ENCODE assay signal across 10 cellular contexts in the genomic region with DNA sequence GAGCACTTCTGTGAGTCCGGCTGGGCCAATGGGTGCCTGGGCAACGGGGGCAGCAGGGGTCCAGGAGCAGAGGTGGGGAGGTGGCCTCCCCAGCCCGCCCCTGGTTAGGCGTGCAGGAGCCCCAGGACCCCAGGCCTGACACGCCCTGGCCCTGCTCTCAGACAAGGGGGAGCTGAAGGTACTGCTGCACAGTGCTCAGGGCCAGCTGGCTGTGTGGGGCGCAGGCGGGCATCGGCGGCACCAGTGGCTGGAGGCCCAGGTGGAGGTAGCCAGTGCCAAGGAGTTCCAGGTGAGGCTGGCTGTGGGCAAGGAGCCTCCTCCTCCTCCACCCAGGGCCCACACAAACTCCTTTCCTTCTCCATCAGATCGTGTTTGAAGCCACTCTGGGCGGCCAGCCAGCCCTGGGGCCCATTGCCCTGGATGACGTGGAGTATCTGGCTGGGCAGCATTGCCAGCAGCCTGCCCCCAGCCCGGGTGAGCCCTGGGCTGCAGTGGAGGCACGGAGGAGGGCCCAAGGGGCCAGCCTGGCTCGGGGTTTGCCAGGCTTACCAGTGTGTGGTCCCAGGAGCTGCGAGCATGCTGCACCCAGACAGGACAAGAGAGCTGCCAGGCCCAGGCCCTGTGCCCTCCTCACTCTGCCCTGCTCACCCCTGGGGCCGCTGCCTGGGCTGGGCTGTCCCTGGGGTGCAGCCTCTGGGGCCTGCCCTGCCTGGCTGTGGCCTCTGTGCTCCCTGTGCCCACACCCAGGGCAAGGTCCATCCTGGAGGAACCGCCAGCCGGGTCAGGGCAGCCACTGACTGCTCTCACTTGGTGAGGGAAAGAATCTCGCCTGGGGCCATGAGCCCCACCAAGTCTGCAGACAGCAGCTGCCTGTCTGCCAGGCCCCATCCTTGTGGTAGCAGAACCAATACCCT. TPM values are rescaled to one million over a fixed set of nuclear protein-coding genes. Genes with fewer than 3 reads are reported as not detected.
A peak's percentile ranks its signal among the peaks of the same experiment; 100 is the strongest.
DNase-seq lines count a peak whose midpoint lies in the region; ATAC-seq and TF ChIP-seq lines count a peak whose summit lies in the region.
"Had no signal": no experiment of that assay in that cellular context is flagged by ENCODE, and none has a peak within 500 bp of the region (broad histone marks: within the 10 kb centered on the region; RNA-seq: fewer than 3 reads in every experiment).

No MANE protein-coding gene starts in this region.

- H3K18ac ChIP-seq in trophoblast cell (ENCODE audit: low read length): no peak overlapping the region

- H2AK5ac ChIP-seq in trophoblast cell (ENCODE audit: low read length): no peak overlapping the region

- no peak overlapping the region for H4K8ac ChIP-seq in trophoblast cell (ENCODE audit: low read depth, low read length)

- no peak overlapping the region for H3K4ac ChIP-seq in trophoblast cell (ENCODE audit: low read depth, low read length)

- H4K12ac ChIP-seq in trophoblast cell (ENCODE audit: low read depth, low read length): peak overlapping the region; percentile 32

- H3K14ac ChIP-seq in trophoblast cell (ENCODE audit: low read length): no peak overlapping the region

- peaks cover 37% of the 10 kb centered on the region for H3K36me3 ChIP-seq in DND-41 (ENCODE audit: insufficient read depth, low read length)
- peaks cover 55% of the 10 kb centered on the region in 2 experiments for H3K36me3 ChIP-seq in trophoblast cell (ENCODE audit: control insufficient read depth in 1 of 2, insufficient read depth in 2 of 2, low read length in 2 of 2)

- H3K9me3 ChIP-seq in DND-41 (ENCODE audit: insufficient read depth, low read length, severe bottlenecking) (no peaks in the 10 kb centered on the region), trophoblast cell (ENCODE audit: insufficient read depth, low read depth, low read length) (no peaks in the 10 kb centered on the region)

- WGBS in trophoblast cell (ENCODE audit: extremely low coverage, insufficient coverage, insufficient read length): no CpG with 5 or more reads among the region's 20 CpGs

- H3K27ac ChIP-seq in DND-41 (ENCODE audit: low read length) (no peak overlapping the region), trophoblast cell (ENCODE audit: low read depth, low read length) (no peak overlapping the region)

- no peak for DNase-seq in DND-41
- DNase-seq in RPMI7951 (ENCODE audit: low read depth): peak; percentile 60
- DNase-seq in fibroblast of the aortic adventitia (ENCODE audit: low read depth): peak; percentile 60
- no peak for DNase-seq in trophoblast cell
- DNase-seq in OCI-M2 (lab: John Stamatoyannopoulos, UW; ENCODE audit: unreplicated experiment): no peak
- DNase-seq in NCI-H82 (lab: John Stamatoyannopoulos, UW): no peak
- DNase-seq: activated CD8-positive, alpha-beta T cell treated with anti-CD3 and anti-CD28 coated beads, Interleukin-2, amount 10 ng/mL, durations not matched to agents 7 days and 5 days; NCI-H526 had no signal

- H3K4me1 ChIP-seq in DND-41 (ENCODE audit: insufficient read depth, low read length) (peaks cover 4% of the 10 kb centered on the region; the same call in 1 of the 2 replicates), trophoblast cell (ENCODE audit: control insufficient read depth in 1 of 2, insufficient read depth in 2 of 2, low read length in 2 of 2) (peaks cover 3 to 8% of the 10 kb centered on the region in 2 experiments)

- no peak overlapping the region for H2BK5ac ChIP-seq in trophoblast cell (ENCODE audit: low read depth, low read length, poor library complexity)

- H3K4me2 ChIP-seq in DND-41 (ENCODE audit: insufficient read depth, low read length): no peak overlapping the region
- no peak overlapping the region for H3K4me2 ChIP-seq in trophoblast cell (ENCODE audit: low read length)

- no peak overlapping the region for H4K91ac ChIP-seq in trophoblast cell (ENCODE audit: low read depth, low read length)

- H2BK12ac ChIP-seq in trophoblast cell (ENCODE audit: low read length): no peak overlapping the region

- H3K9ac ChIP-seq in DND-41 (ENCODE audit: low read depth, low read length): no peak overlapping the region
- H3K9ac ChIP-seq in trophoblast cell (ENCODE audit: low read length): no peak overlapping the region

- peak; percentile 11; the same call in 1 of the 3 replicates for ATAC-seq in DND-41 (ENCODE audit: insufficient read depth, low read depth)
- ATAC-seq in HG03565 (IDR thresholded peaks at IDR 0.05; ENCODE audit: unreplicated experiment): no peak
- no peak for ATAC-seq in HG03439 (IDR thresholded peaks at IDR 0.05; ENCODE audit: unreplicated experiment)

- H3K23ac ChIP-seq in trophoblast cell (ENCODE audit: low read length): no peak overlapping the region

- H4K20me1 ChIP-seq in DND-41 (ENCODE audit: insufficient read depth, low read length): peaks cover 21% of the 10 kb centered on the region

- H2BK120ac ChIP-seq in trophoblast cell (ENCODE audit: insufficient read depth, low read length, poor library complexity): no peak overlapping the region

- H3K4me3 ChIP-seq in DND-41 (ENCODE audit: low read depth in 1 of 2, low read length in 2 of 2): no peak overlapping the region
- H3K4me3 ChIP-seq in fibroblast of the aortic adventitia (ENCODE audit: low read depth, low read length): no peak overlapping the region
- no peak overlapping the region for H3K4me3 ChIP-seq in trophoblast cell (ENCODE audit: low read depth, low read length)

- H3K79me2 ChIP-seq in DND-41 (ENCODE audit: insufficient read depth, low read length) (peaks cover 7% of the 10 kb centered on the region), trophoblast cell (ENCODE audit: control insufficient read depth, insufficient read depth, low read length, poor library complexity) (no peaks in the 10 kb centered on the region)

- H3K27me3 ChIP-seq in DND-41 (ENCODE audit: insufficient read depth, low read length, poor library complexity): no peaks in the 10 kb centered on the region
- H3K27me3 ChIP-seq in trophoblast cell (ENCODE audit: insufficient read depth, low read length): no peaks in the 10 kb centered on the region

- TF ChIP-seq CTCF in DND-41 (IDR thresholded peaks at IDR 0.05; ENCODE audit: borderline replicate concordance, extremely low read depth, low read length, poor library complexity, severe bottlenecking) (no peak), fibroblast of the aortic adventitia (IDR thresholded peaks at IDR 0.05; ENCODE audit: insufficient read depth, low read length) (no peak)

- H3K79me1 ChIP-seq in trophoblast cell (ENCODE audit: low read length): no peaks in the 10 kb centered on the region

- H2AFZ ChIP-seq in DND-41 (ENCODE audit: low read depth, low read length): no peak overlapping the region
- H2AFZ ChIP-seq in trophoblast cell (ENCODE audit: insufficient read depth, low read length, poor library complexity): no peak overlapping the region

RNA-seq across cellular contexts. Expression of gene MAMDC4, which starts 7.0 kb away (rescaled TPM):
- total RNA-seq in RPMI7951 (2014; rRNA removed; shearing (Covaris generic)): 0.36 and 0.39 TPM in 2 replicates
- total RNA-seq in fibroblast of the aortic adventitia (ENCODE audit: low replicate concordance): 0.81 TPM in 1 of 2 replicates, not detected in the other
- 3.2 and 3.4 TPM in 2 replicates for polyA plus RNA-seq in trophoblast cell (2013)

RNA-seq across cellular contexts. Expression of gene EDF1, which starts 7.0 kb away (rescaled TPM):
- 304 and 460 TPM in 2 replicates for total RNA-seq in RPMI7951 (2014; rRNA removed; shearing (Covaris generic))
- 83.0 and 248 TPM in 2 replicates for total RNA-seq in fibroblast of the aortic adventitia (ENCODE audit: low replicate concordance)
- 473 and 476 TPM in 2 replicates for polyA plus RNA-seq in trophoblast cell (2013)

RNA-seq across cellular contexts. Expression of gene PHPT1, which starts 9.9 kb away (rescaled TPM):
- total RNA-seq in RPMI7951 (2014; rRNA removed; shearing (Covaris generic)): 88.7 and 92.2 TPM in 2 replicates
- total RNA-seq in fibroblast of the aortic adventitia (ENCODE audit: low replicate concordance): 28.7 and 83.2 TPM in 2 replicates
- 136 and 146 TPM in 2 replicates for polyA plus RNA-seq in trophoblast cell (2013)

RNA-seq across cellular contexts. Expression of gene AJM1, which starts 16.8 kb away (rescaled TPM):
- total RNA-seq in RPMI7951 (2014; rRNA removed; shearing (Covaris generic)): 0.72 and 1.3 TPM in 2 replicates
- 1.1 and 1.3 TPM in 2 replicates for total RNA-seq in fibroblast of the aortic adventitia (ENCODE audit: low replicate concordance)
- 1.1 and 1.2 TPM in 2 replicates for polyA plus RNA-seq in trophoblast cell (2013)

RNA-seq across cellular contexts. Expression of gene TRAF2, which starts 27.2 kb away (rescaled TPM):
- 10.1 and 13.7 TPM in 2 replicates for total RNA-seq in RPMI7951 (2014; rRNA removed; shearing (Covaris generic))
- 5.6 and 7.9 TPM in 2 replicates for total RNA-seq in fibroblast of the aortic adventitia (ENCODE audit: low replicate concordance)
- polyA plus RNA-seq in trophoblast cell (2013): 14.2 and 14.4 TPM in 2 replicates

Comparison
In these comparisons a context has a peak if more than half of its experiments do, and no peak if none do; other contexts are left out.
1. DNase-seq: peak in RPMI7951 (single experiment) and fibroblast of the aortic adventitia (single experiment); none in DND-41 (single experiment), trophoblast cell (0 of 2), OCI-M2 (single experiment) and NCI-H82 (single experiment).